In the genomic region with DNA sequence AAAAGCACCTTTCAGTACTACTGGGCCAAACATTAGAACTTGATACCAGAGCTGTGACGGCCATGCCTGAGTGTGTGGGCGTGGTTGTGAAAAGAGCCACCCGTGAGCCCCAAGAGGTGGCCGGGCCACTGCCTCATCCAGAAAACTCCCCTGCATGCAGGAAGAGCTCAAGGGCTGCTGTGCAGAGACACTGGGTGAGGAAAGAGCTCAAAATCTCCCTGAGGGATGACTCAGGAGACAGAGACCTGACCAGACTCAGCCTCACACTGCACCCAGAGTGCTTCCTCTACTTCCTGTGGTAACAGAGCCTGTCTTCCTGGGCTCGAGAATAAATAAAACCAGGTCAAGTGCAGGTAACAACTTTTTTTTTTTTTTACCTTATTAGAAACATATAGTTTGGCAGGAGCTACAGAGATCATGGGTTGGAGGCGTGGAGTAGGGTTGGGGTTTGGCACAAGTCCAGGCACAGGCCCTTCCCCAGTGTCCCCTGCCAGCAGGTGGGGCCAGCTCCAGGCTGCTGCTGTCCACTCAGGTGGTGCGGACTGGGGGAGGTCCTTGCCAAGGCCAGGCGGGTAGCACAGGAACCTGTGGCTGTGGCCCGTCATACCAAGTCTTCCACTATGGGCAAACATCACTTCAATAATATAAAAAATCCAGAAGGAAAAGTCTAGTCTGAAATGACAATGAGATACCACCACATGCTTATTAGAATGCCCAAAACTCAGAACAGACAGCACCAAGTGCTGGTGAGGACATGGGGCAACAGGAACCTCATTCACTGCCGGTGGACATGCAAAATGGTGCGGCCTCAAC, we compare ENCODE assay signal across 9 cellular contexts. TPM values are rescaled to one million over a fixed set of nuclear protein-coding genes. Genes with fewer than 3 reads are reported as not detected.
DNase-seq lines count a peak whose midpoint lies in the region; ATAC-seq and TF ChIP-seq lines count a peak whose summit lies in the region.
"Had no signal": no experiment of that assay in that cellular context is flagged by ENCODE, and none has a peak within 500 bp of the region (broad histone marks: within the 10 kb centered on the region; RNA-seq: fewer than 3 reads in every experiment).

No MANE protein-coding gene starts in this region.

- H3K27me3 ChIP-seq in hepatocyte, result no peaks in the 10 kb centered on the region
- H3K27me3 ChIP-seq: SJSA1 had no signal

- H3K36me3 ChIP-seq in hepatocyte (replicated peaks; ENCODE audit: insufficient read depth, low read depth), result no peaks in the 10 kb centered on the region

- H3K4me3 ChIP-seq in hepatocyte, result no peak overlapping the region
- H3K4me3 ChIP-seq: SJSA1 had no signal

- WGBS in hepatocyte (ENCODE audit: low lambda C conversion rate, missing lambda C conversion rate), result 81% methylated on average over 11 of the region's 11 CpGs

- no peak overlapping the region for H3K4me2 ChIP-seq in hepatocyte

- peak; percentile 51 for ATAC-seq in GM18858 (IDR thresholded peaks at IDR 0.05; ENCODE audit: unreplicated experiment)
- ATAC-seq in GM21526 (IDR thresholded peaks at IDR 0.05; ENCODE audit: low FRiP score, unreplicated experiment), result no peak
- ATAC-seq in GM21381 (IDR thresholded peaks at IDR 0.05; ENCODE audit: unreplicated experiment), result no peak

- in situ Hi-C loops in G401 (cut with HindIII; ENCODE audit: low sequenced_read_pairs), result no loop called here

- H3K27ac ChIP-seq in hepatocyte, result peak overlapping the region; percentile 23
- H3K27ac ChIP-seq: SJSA1 had no signal

- DNase-seq in NCI-H69 (lab: John Stamatoyannopoulos, UW), result peak; percentile 67
- DNase-seq in activated T-cell treated with anti-CD3 and anti-CD28 coated beads, Interleukin-2, amount 50 U/mL, for 1 hour, result peak; percentile 55
- DNase-seq in hepatocyte (ENCODE audit: low spot score), result no peak
- DNase-seq in stimulated activated CD8-positive, alpha-beta memory T cell treated with anti-CD3 and anti-CD28 coated beads, Interleukin-4, amount 100 ng/mL, for 24 hours (ENCODE audit: low read depth), result peak; percentile 29
- no peak for DNase-seq in G401 (ENCODE audit: low spot score)

- H4K20me1 ChIP-seq in hepatocyte (ENCODE audit: insufficient read depth, poor library complexity, severe bottlenecking), result peaks cover 96% of the 10 kb centered on the region

- H3K9me3 ChIP-seq in hepatocyte (ENCODE audit: low read depth), result no peaks in the 10 kb centered on the region
- H3K9me3 ChIP-seq: SJSA1 had no signal

- no peak for TF ChIP-seq CTCF in hepatocyte (IDR thresholded peaks at IDR 0.05; ENCODE audit: poor library complexity)

- H3K9me2 ChIP-seq in hepatocyte (replicated peaks; ENCODE audit: insufficient read depth), result no peaks in the 10 kb centered on the region

- H2AFZ ChIP-seq in hepatocyte, result no peak overlapping the region

- peaks cover 9% of the 10 kb centered on the region for H3K4me1 ChIP-seq in hepatocyte (ENCODE audit: insufficient read depth)

- H3K79me2 ChIP-seq in hepatocyte, result peaks cover 100% of the 10 kb centered on the region

RNA-seq across cellular contexts. Expression of gene ELL, which starts 25.5 kb away (rescaled TPM):
- total RNA-seq in hepatocyte, result 3.9 and 11.0 TPM in 2 replicates
- polyA plus RNA-seq in hepatocyte, result 15.0 and 18.1 TPM in 2 replicates
- total RNA-seq in G401 (2014; rRNA removed; shearing (Covaris generic)), result 15.9 and 16.0 TPM in 2 replicates

RNA-seq across cellular contexts. Expression of gene FKBP8, which starts 47.0 kb away (rescaled TPM):
- total RNA-seq in hepatocyte, result 183 and 195 TPM in 2 replicates
- 247 and 262 TPM in 2 replicates for polyA plus RNA-seq in hepatocyte
- 404 and 484 TPM in 2 replicates for total RNA-seq in G401 (2014; rRNA removed; shearing (Covaris generic))

RNA-seq across cellular contexts. Expression of gene ISYNA1, which starts 58.4 kb away (rescaled TPM):
- 51.5 and 54.9 TPM in 2 replicates for total RNA-seq in hepatocyte
- 144 and 188 TPM in 2 replicates for polyA plus RNA-seq in hepatocyte
- total RNA-seq in G401 (2014; rRNA removed; shearing (Covaris generic)), result 251 and 359 TPM in 2 replicates

Comparison
In these comparisons a context has a peak if more than half of its experiments do, and no peak if none do; other contexts are left out.
1. DNase-seq: peak in NCI-H69 (single experiment), activated T-cell treated with anti-CD3 and anti-CD28 coated beads, Interleukin-2, amount 50 U/mL, for 1 hour (single experiment) and stimulated activated CD8-positive, alpha-beta memory T cell treated with anti-CD3 and anti-CD28 coated beads, Interleukin-4, amount 100 ng/mL, for 24 hours (single experiment); none in hepatocyte (single experiment) and G401 (single experiment).